8 cellular contexts compared by ENCODE assay signal in genomic region chr19:55579766-55580621, GRCh38.
DNase-seq lines count a peak whose midpoint lies in the region.

No MANE protein-coding gene starts in this region.

- H3K27ac ChIP-seq in HUES48 (ENCODE audit: low read depth, low read length) (peak overlapping the region; percentile 88), angular gyrus (ENCODE audit: low read depth, low read length) (peak overlapping the region; percentile 95), skin epidermis (peak overlapping the region; percentile 37 to 97 (median 88))

- DNase-seq in EL (peak; percentile 48), UCSD-AML1 (lab: John Stamatoyannopoulos, UW; ENCODE audit: unreplicated experiment) (no peak), NCI-H510A treated with DMSO at 0.1 percent for 48 hours (lab: John Stamatoyannopoulos, UW) (no peak)
- no peak for DNase-seq in stimulated activated CD4-positive, alpha-beta T cell treated with anti-CD3 and anti-CD28 coated beads, Interleukin-4, amount 100 ng/mL, for 4 hours

- H3K4me1 ChIP-seq in HUES48 (ENCODE audit: control insufficient read depth, insufficient read depth, low read length) (no peaks in the 10 kb centered on the region; the same call in 1 of the 2 replicates), iPS-15b (ENCODE audit: control insufficient read depth, insufficient read depth, low read length) (peaks cover 5% of the 10 kb centered on the region)

- H3K9me3 ChIP-seq in HUES48 (ENCODE audit: control insufficient read depth, insufficient read depth, low read length) (no peaks in the 10 kb centered on the region), iPS-15b (ENCODE audit: control insufficient read depth, insufficient read depth, low read length) (no peaks in the 10 kb centered on the region)

- H3K36me3 ChIP-seq in HUES48 (ENCODE audit: control insufficient read depth, insufficient read depth, low read length) = peaks cover 17% of the 10 kb centered on the region
- H3K36me3 ChIP-seq in iPS-15b (ENCODE audit: control insufficient read depth, insufficient read depth, low read length) = peaks cover 21% of the 10 kb centered on the region

- H3K9ac ChIP-seq in HUES48 (ENCODE audit: low read depth, low read length) (peak overlapping the region; percentile 72), iPS-15b (ENCODE audit: low read depth, low read length) (peak overlapping the region; percentile 79)

- H3K27me3 ChIP-seq in HUES48 (ENCODE audit: control insufficient read depth, insufficient read depth, low read length) = no peaks in the 10 kb centered on the region
- no peaks in the 10 kb centered on the region for H3K27me3 ChIP-seq in iPS-15b (ENCODE audit: control insufficient read depth, insufficient read depth, low read length)

- peak overlapping the region; percentile 82 for H3K4me3 ChIP-seq in HUES48 (ENCODE audit: low read depth, low read length)
- H3K4me3 ChIP-seq in iPS-15b (ENCODE audit: low read depth, low read length) = peak overlapping the region; percentile 86
- peak overlapping the region; percentile 57 to 92 (median 78) for H3K4me3 ChIP-seq in skin epidermis
